33 cellular contexts compared by ENCODE assay signal in genomic region chr16:22924492-22924891, GRCh38.
DNase-seq lines count a peak whose midpoint lies in the region; ATAC-seq, FAIRE-seq and TF ChIP-seq lines count a peak whose summit lies in the region.
"Had no signal": no experiment of that assay in that cellular context is flagged by ENCODE, and none has a peak within 500 bp of the region (broad histone marks: within the 10 kb centered on the region; RNA-seq: fewer than 3 reads in every experiment).

No MANE protein-coding gene starts in this region.

- TF ChIP-seq RAD21 in K562 (CRISPR knock-in tag; conservative IDR thresholded peaks at IDR 0.05 in 1 of 2, IDR thresholded peaks at IDR 0.05 in 1 of 2) = no peak

- FAIRE-seq in K562 (lab: Jason Lieb, UNC) = no peak
- FAIRE-seq: A549, endothelial cell of umbilical vein, urothelium cell line had no signal

- no peaks in the 10 kb centered on the region for H3K9me1 ChIP-seq in K562 (ENCODE audit: control insufficient read depth, insufficient read depth, low read length)

- H3K36me3 ChIP-seq in K562 (ENCODE audit: control insufficient read depth, insufficient read depth, low read length) (no peaks in the 10 kb centered on the region), psoas muscle (ENCODE audit: insufficient read depth in 1 of 2, low read depth in 1 of 2) (no peaks in the 10 kb centered on the region)
- H3K36me3 ChIP-seq: ovary, thoracic aorta had no signal

- POLR2A ChIA-PET in K562 (lab: Yijun Ruan, JAX) = no interaction called here

- no peaks in the 10 kb centered on the region for H3K9me3 ChIP-seq in K562 (replicated peaks; ENCODE audit: control insufficient read depth, insufficient read depth, low read depth, low read length)
- no peaks in the 10 kb centered on the region for H3K9me3 ChIP-seq in psoas muscle
- H3K9me3 ChIP-seq: ovary, thoracic aorta had no signal

- 5% methylated on average over 5 of the region's 5 CpGs for WGBS in K562 (ENCODE audit: insufficient coverage, low coverage, missing lambda C conversion rate)
- 19 to 47% (median 23%) methylated on average over 5 of the region's 5 CpGs for WGBS in psoas muscle, 3 donors

- H3K4me3 Mint-ChIP-seq in activated naive CD8-positive, alpha-beta T cell treated with anti-CD3 and anti-CD28 coated beads for 36 hours = no peak overlapping the region
- H3K4me3 Mint-ChIP-seq: activated CD4-positive, alpha-beta T cell treated with anti-CD3 and anti-CD28 coated beads for 36 hours; activated CD8-positive, alpha-beta T cell treated with anti-CD3 and anti-CD28 coated beads, Interleukin-2, amount 10 ng/mL, durations not matched to agents 7 days and 5 days; activated naive CD4-positive, alpha-beta T cell treated with anti-CD3 and anti-CD28 coated beads, Interleukin-2, amount 10 ng/mL, durations not matched to agents 7 days and 5 days; activated T-helper 17 cell treated with anti-CD3 and anti-CD28 coated beads, Interleukin-2, amount 50 U/mL, for 72 hours; immature natural killer cell; memory B cell; nephron; stimulated activated naive CD8-positive, alpha-beta T cell treated with anti-CD3 and anti-CD28 coated beads, Interleukin-15, Interleukin-2, amounts not matched to agents 100 ng/mL and 50 ng/mL, for 24 hours had no signal

- no peaks in the 10 kb centered on the region for H3K4me1 Mint-ChIP-seq in activated naive CD8-positive, alpha-beta T cell treated with anti-CD3 and anti-CD28 coated beads for 36 hours
- H3K4me1 Mint-ChIP-seq: activated CD4-positive, alpha-beta T cell treated with anti-CD3 and anti-CD28 coated beads for 36 hours; activated naive CD4-positive, alpha-beta T cell treated with anti-CD3 and anti-CD28 coated beads, Interleukin-2, amount 10 ng/mL, durations not matched to agents 7 days and 5 days; activated T-helper 17 cell treated with anti-CD3 and anti-CD28 coated beads, Interleukin-2, amount 50 U/mL, for 72 hours; immature natural killer cell had no signal

- H2AFZ ChIP-seq in K562 (ENCODE audit: low read depth, low read length) = no peak overlapping the region

- CTCF ChIA-PET in K562 (lab: Yijun Ruan, JAX; ENCODE audit: low intra/inter-chr PET ratio) = no interaction called here

- intact Hi-C loops in K562 (cut with micrococcal nuclease) = no loop called here
- intact Hi-C loops in psoas muscle (cut with DNase I) = no loop called here
- intact Hi-C loops in head of caudate nucleus (cut with DNase I) = no loop called here

- H3K27ac ChIP-seq in K562 (ENCODE audit: extremely low read depth, low read depth, low read length) (no peak overlapping the region), psoas muscle (no peak overlapping the region)
- H3K27ac ChIP-seq: A549, ovary, thoracic aorta had no signal

- no peaks in the 10 kb centered on the region for H3K79me2 ChIP-seq in K562 (ENCODE audit: control insufficient read depth, insufficient read depth, low read length)

- H3K9ac ChIP-seq in K562 (ENCODE audit: insufficient read depth in 1 of 2, low read depth in 2 of 2, low read length in 2 of 2) = no peak overlapping the region

- H3K9me3 Mint-ChIP-seq in activated naive CD8-positive, alpha-beta T cell treated with anti-CD3 and anti-CD28 coated beads for 36 hours = no peaks in the 10 kb centered on the region
- H3K9me3 Mint-ChIP-seq: activated naive CD4-positive, alpha-beta T cell treated with anti-CD3 and anti-CD28 coated beads, Interleukin-2, amount 10 ng/mL, durations not matched to agents 7 days and 5 days; activated T-helper 17 cell treated with anti-CD3 and anti-CD28 coated beads, Interleukin-2, amount 50 U/mL, for 72 hours; brain; memory B cell; nephron; stimulated activated naive CD8-positive, alpha-beta T cell treated with anti-CD3 and anti-CD28 coated beads, Interleukin-15, Interleukin-2, amounts not matched to agents 100 ng/mL and 50 ng/mL, for 24 hours had no signal

- TF ChIP-seq POLR2A in K562 (conservative IDR thresholded peaks at IDR 0.05) = no peak

- no peaks in the 10 kb centered on the region for H3K4me1 ChIP-seq in K562 (replicated peaks in 1 of 2; ENCODE audit: control insufficient read depth in 2 of 2, insufficient read depth in 2 of 2, low read length in 2 of 2)
- H3K4me1 ChIP-seq in psoas muscle = no peaks in the 10 kb centered on the region
- H3K4me1 ChIP-seq: A549 had no signal

- H3K4me3 ChIP-seq in K562 (no peak overlapping the region), psoas muscle (no peak overlapping the region)
- H3K4me3 ChIP-seq: A549, ovary, thoracic aorta had no signal

- H3K27me3 ChIP-seq in K562 (ENCODE audit: control insufficient read depth in 2 of 2, insufficient read depth in 2 of 2, low read length in 2 of 2) (peaks cover 12 to 19% of the 10 kb centered on the region in 2 experiments), psoas muscle (ENCODE audit: insufficient read depth in 3 of 3, low read length in 2 of 3) (no peaks in the 10 kb centered on the region)
- H3K27me3 ChIP-seq: ovary had no signal

- DNase-seq in NCI-H748 (lab: John Stamatoyannopoulos, UW; ENCODE audit: unreplicated experiment) = peak; percentile 17
- DNase-seq in NCI-H748 treated with DMSO at 0.1 percent for 48 hours (lab: John Stamatoyannopoulos, UW) = no peak
- DNase-seq in NCI-H1092 treated with DMSO at 0.1 percent for 48 hours (lab: John Stamatoyannopoulos, UW) = peak; percentile 39
- no peak for DNase-seq in K562 (ENCODE audit: extremely low read depth in 1 of 4, low spot score in 3 of 4)
- no peak for DNase-seq in psoas muscle
- no peak for DNase-seq in NCI-H524 (lab: John Stamatoyannopoulos, UW)
- DNase-seq in activated naive CD8-positive, alpha-beta T cell treated with anti-CD3 and anti-CD28 coated beads for 36 hours = no peak
- no peak for DNase-seq in head of caudate nucleus
- DNase-seq: activated CD4-positive, alpha-beta T cell treated with anti-CD3 and anti-CD28 coated beads for 36 hours; activated CD8-positive, alpha-beta T cell treated with anti-CD3 and anti-CD28 coated beads, Interleukin-2, amount 10 ng/mL, durations not matched to agents 7 days and 5 days; activated naive CD4-positive, alpha-beta T cell treated with anti-CD3 and anti-CD28 coated beads, Interleukin-2, amount 10 ng/mL, durations not matched to agents 7 days and 5 days; Calu3; EL; GOT3; immature natural killer cell; NCI-H1417; NCI-H2081 treated with DMSO at 0.1 percent for 48 hours; NCI-H69; ovary; retina; stimulated activated CD4-positive, alpha-beta T cell treated with anti-CD3 and anti-CD28 coated beads, Interleukin-1b, Interleukin-23, amount 100 ng/mL, for 48 hours; SW 1271; T-helper 9 cell had no signal

- H3K36me3 Mint-ChIP-seq in activated naive CD8-positive, alpha-beta T cell treated with anti-CD3 and anti-CD28 coated beads for 36 hours = no peaks in the 10 kb centered on the region
- H3K36me3 Mint-ChIP-seq: activated naive CD4-positive, alpha-beta T cell treated with anti-CD3 and anti-CD28 coated beads, Interleukin-2, amount 10 ng/mL, durations not matched to agents 7 days and 5 days; brain; immature natural killer cell; memory B cell had no signal

- in situ Hi-C loops in K562 (cut with MboI) = no loop called here

- H3K27me3 Mint-ChIP-seq in activated naive CD8-positive, alpha-beta T cell treated with anti-CD3 and anti-CD28 coated beads for 36 hours = peaks cover 27% of the 10 kb centered on the region

- H3K27ac Mint-ChIP-seq in activated naive CD8-positive, alpha-beta T cell treated with anti-CD3 and anti-CD28 coated beads for 36 hours = no peak overlapping the region
- H3K27ac Mint-ChIP-seq: activated CD4-positive, alpha-beta T cell treated with anti-CD3 and anti-CD28 coated beads for 36 hours; activated CD8-positive, alpha-beta T cell treated with anti-CD3 and anti-CD28 coated beads, Interleukin-2, amount 10 ng/mL, durations not matched to agents 7 days and 5 days; activated naive CD4-positive, alpha-beta T cell treated with anti-CD3 and anti-CD28 coated beads, Interleukin-2, amount 10 ng/mL, durations not matched to agents 7 days and 5 days; activated T-helper 17 cell treated with anti-CD3 and anti-CD28 coated beads, Interleukin-2, amount 50 U/mL, for 72 hours; immature natural killer cell; memory B cell; nephron; stimulated activated naive CD8-positive, alpha-beta T cell treated with anti-CD3 and anti-CD28 coated beads, Interleukin-15, Interleukin-2, amounts not matched to agents 100 ng/mL and 50 ng/mL, for 24 hours had no signal

- H4K20me1 ChIP-seq in K562 (replicated peaks; ENCODE audit: control insufficient read depth, insufficient read depth, low read length) = no peaks in the 10 kb centered on the region

- H3K4me2 ChIP-seq in K562 (ENCODE audit: insufficient read depth, low read length) = no peak overlapping the region
- H3K4me2 ChIP-seq: A549 had no signal

- BruUV-seq in K562 (replicated peaks; lab: Mats Ljungman, UMichigan) = no TSS peak

- TF ChIP-seq CTCF in K562 (IDR thresholded peaks at IDR 0.05 in 2 of 3, conservative IDR thresholded peaks at IDR 0.05 in 1 of 3; ENCODE audit: insufficient read depth in 2 of 3, low read depth in 1 of 3, low read length in 3 of 3) (no peak), psoas muscle (IDR thresholded peaks at IDR 0.05) (no peak)

- TF ChIP-seq EP300 in K562 (IDR thresholded peaks at IDR 0.05; ENCODE audit: low read length) = no peak

- ATAC-seq in K562 (no peak), psoas muscle (peak in 3 of 4 donors; percentile 54 to 78 (median 67))
- ATAC-seq: A549; activated CD4-positive, alpha-beta T cell treated with anti-CD3 and anti-CD28 coated beads for 36 hours; activated CD8-positive, alpha-beta T cell treated with anti-CD3 and anti-CD28 coated beads, Interleukin-2, amount 10 ng/mL, durations not matched to agents 7 days and 5 days; activated T-helper 17 cell treated with anti-CD3 and anti-CD28 coated beads, Interleukin-2, amount 50 U/mL, for 72 hours; left lobe of liver had no signal

TF ChIP-seq in K562, 482 proteins besides CTCF, POLR2A, EP300 and RAD21 (continues in another document):
- TF ChIP-seq ZNF830 (CRISPR knock-in tag; IDR thresholded peaks at IDR 0.05) (no peak), SREBF1 (IDR thresholded peaks at IDR 0.05; ENCODE audit: borderline replicate concordance, low read depth, low read length) (no peak), ZFX (CRISPR knock-in tag; IDR thresholded peaks at IDR 0.05) (no peak)
- TF ChIP-seq, protein P1, sequence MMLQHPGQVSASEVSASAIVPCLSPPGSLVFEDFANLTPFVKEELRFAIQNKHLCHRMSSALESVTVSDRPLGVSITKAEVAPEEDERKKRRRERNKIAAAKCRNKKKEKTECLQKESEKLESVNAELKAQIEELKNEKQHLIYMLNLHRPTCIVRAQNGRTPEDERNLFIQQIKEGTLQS (IDR thresholded peaks at IDR 0.05) = peak; percentile 51
- TF ChIP-seq, protein P1 (CRISPR knock-in tag; conservative IDR thresholded peaks at IDR 0.05) = no peak

Comparison
In these comparisons a context has a peak if more than half of its experiments do, and no peak if none do; other contexts are left out.
1. DNase-seq: peak in NCI-H748 (single experiment) and NCI-H1092 treated with DMSO at 0.1 percent for 48 hours (single experiment); none in NCI-H748 treated with DMSO at 0.1 percent for 48 hours (single experiment), K562 (0 of 4), psoas muscle (0 of 2), NCI-H524 (0 of 2), activated naive CD8-positive, alpha-beta T cell treated with anti-CD3 and anti-CD28 coated beads for 36 hours (single experiment) and head of caudate nucleus (0 of 42).